Comparison of ENCODE assay signal across 1 cellular context in the genomic region with DNA sequence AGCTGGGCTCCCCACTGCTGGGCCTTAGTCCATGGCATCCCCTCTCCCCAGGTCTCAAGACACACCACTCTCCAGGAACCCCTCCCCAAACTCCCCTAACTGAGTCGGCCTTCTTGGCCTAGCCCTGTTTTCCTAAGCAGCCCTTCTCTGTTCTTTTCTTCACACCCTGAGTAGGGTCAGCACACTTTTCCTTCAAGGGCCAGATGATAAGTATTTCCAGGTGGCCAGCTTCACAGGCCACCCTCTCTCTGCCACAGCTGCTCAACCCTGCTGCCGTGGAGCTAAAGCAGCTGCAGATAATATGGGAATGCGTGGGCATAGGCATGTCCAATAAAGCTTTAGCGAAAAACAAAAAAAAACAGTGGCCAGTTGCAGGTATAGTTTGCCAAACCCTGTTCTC.
TF ChIP-seq lines count a peak whose summit lies in the region.

No MANE protein-coding gene starts in this region.

TF ChIP-seq in IMR-90, 13 proteins besides CTCF, POLR2A, EP300 and RAD21:
- TF ChIP-seq ELK1 (IDR thresholded peaks at IDR 0.05; ENCODE audit: borderline replicate concordance, low read depth, low read length) (no peak), MAZ (IDR thresholded peaks at IDR 0.05; ENCODE audit: borderline replicate concordance, low read depth, low read length) (no peak)
